Comparison of ENCODE assay signal across 13 cellular contexts in the genomic region with DNA sequence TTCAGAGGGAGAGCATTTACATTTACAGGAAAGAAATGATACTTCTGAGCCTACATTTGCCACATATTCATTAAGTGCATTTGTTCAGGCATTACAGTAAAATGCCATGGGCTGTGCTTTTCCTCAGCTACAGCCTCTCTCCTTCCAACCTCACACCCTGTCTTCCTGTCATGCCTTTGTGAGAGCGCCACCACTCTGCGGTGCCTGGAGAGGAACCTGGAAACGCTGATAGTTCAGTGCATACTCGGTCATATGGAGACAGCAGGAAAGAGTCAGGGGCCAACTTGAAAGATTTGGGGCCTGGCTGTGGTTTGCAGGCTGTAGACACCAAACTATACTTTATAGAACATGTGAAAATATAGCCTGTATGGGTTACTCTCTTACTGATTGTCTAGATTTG. TPM values are rescaled to one million over a fixed set of nuclear protein-coding genes. Genes with fewer than 3 reads are reported as not detected.
DNase-seq lines count a peak whose midpoint lies in the region; ATAC-seq and TF ChIP-seq lines count a peak whose summit lies in the region.
"Had no signal": no experiment of that assay in that cellular context is flagged by ENCODE, and none has a peak within 500 bp of the region (broad histone marks: within the 10 kb centered on the region; RNA-seq: fewer than 3 reads in every experiment).

No MANE protein-coding gene starts in this region.

- H3K36me3 ChIP-seq in right atrium auricular region = no peaks in the 10 kb centered on the region

- H3K4me1 ChIP-seq in right atrium auricular region = no peaks in the 10 kb centered on the region

- no peak overlapping the region for H3K4me3 Mint-ChIP-seq in glutamatergic neuron (ENCODE audit: unreplicated experiment)

- H3K9me3 Mint-ChIP-seq in glutamatergic neuron (ENCODE audit: unreplicated experiment) = no peaks in the 10 kb centered on the region

- H3K9me3 ChIP-seq in right atrium auricular region = no peaks in the 10 kb centered on the region
- H3K9me3 ChIP-seq: SK-N-SH had no signal

- no peaks in the 10 kb centered on the region for H3K36me3 Mint-ChIP-seq in glutamatergic neuron (ENCODE audit: unreplicated experiment)

- no peak for DNase-seq in left ventricle myocardium superior
- DNase-seq in right atrium auricular region (ENCODE audit: low spot score) = no peak
- peak; percentile 20 for DNase-seq in UCSD-AML1 (lab: John Stamatoyannopoulos, UW; ENCODE audit: unreplicated experiment)
- peak; percentile 21 for DNase-seq in glutamatergic neuron
- DNase-seq in mucosa of gallbladder (ENCODE audit: low spot score) = no peak
- no peak for DNase-seq in NCI-H146 treated with DMSO at 0.1 percent for 48 hours (lab: John Stamatoyannopoulos, UW; ENCODE audit: unreplicated experiment)
- DNase-seq in NCI-H510A (lab: John Stamatoyannopoulos, UW) = no peak
- no peak for DNase-seq in DMS153 (lab: John Stamatoyannopoulos, UW)
- DNase-seq: activated CD4-positive, alpha-beta T cell treated with anti-CD3 and anti-CD28 coated beads for 1 hour; effector CD4-positive, alpha-beta T cell; NCI-H510A treated with DMSO at 0.1 percent for 48 hours; SK-N-SH had no signal

- no peak for TF ChIP-seq CTCF in right atrium auricular region (IDR thresholded peaks at IDR 0.05)
- no peak for TF ChIP-seq CTCF in glutamatergic neuron (IDR thresholded peaks at IDR 0.05; ENCODE audit: partially characterized antibody, unreplicated experiment)

- intact Hi-C loops in left ventricle myocardium superior (cut with micrococcal nuclease) = no loop called here

- no peak overlapping the region for H3K27ac Mint-ChIP-seq in glutamatergic neuron (ENCODE audit: unreplicated experiment)

- H3K4me3 ChIP-seq in right atrium auricular region = no peak overlapping the region

- peak; percentile 38 for ATAC-seq in left ventricle myocardium superior
- ATAC-seq: right cardiac atrium had no signal

- no peaks in the 10 kb centered on the region for H3K27me3 Mint-ChIP-seq in glutamatergic neuron (ENCODE audit: unreplicated experiment)

- no peaks in the 10 kb centered on the region for H3K27me3 ChIP-seq in right atrium auricular region

- H3K4me1 Mint-ChIP-seq in glutamatergic neuron (ENCODE audit: low read depth, unreplicated experiment) = no peaks in the 10 kb centered on the region

- H3K27ac ChIP-seq in right atrium auricular region = no peak overlapping the region

RNA-seq across cellular contexts. Expression of a gene that starts 40.5 kb away (rescaled TPM):
- total RNA-seq in left ventricle myocardium superior (19.0 TPM), right atrium auricular region (10 to 100 TPM; 17.8 to 19.3 TPM), glutamatergic neuron (ENCODE audit: unreplicated experiment) (3.2 TPM), mucosa of gallbladder (36.9 TPM)

Comparison
In these comparisons a context has a peak if more than half of its experiments do, and no peak if none do; other contexts are left out.
1. DNase-seq: peak in UCSD-AML1 (single experiment) and glutamatergic neuron (single experiment); none in left ventricle myocardium superior (single experiment), right atrium auricular region (single experiment), mucosa of gallbladder (single experiment), NCI-H146 treated with DMSO at 0.1 percent for 48 hours (single experiment), NCI-H510A (single experiment) and DMS153 (single experiment).